ENCODE assay signal across 18 cellular contexts in genomic region chr7:150999497-151000225, GRCh38. TPM values are rescaled to one million over a fixed set of nuclear protein-coding genes. Genes with fewer than 3 reads are reported as not detected.
DNase-seq lines count a peak whose midpoint lies in the region; ATAC-seq and TF ChIP-seq lines count a peak whose summit lies in the region.
"Had no signal": no experiment of that assay in that cellular context is flagged by ENCODE, and none has a peak within 500 bp of the region (broad histone marks: within the 10 kb centered on the region; RNA-seq: fewer than 3 reads in every experiment).

No MANE protein-coding gene starts in this region.

- H3K9me2 ChIP-seq in SK-N-SH = no peaks in the 10 kb centered on the region

- DNase-seq in SK-N-SH = peak; percentile 19
- peak in 1 of 2 donors; percentile 34 for DNase-seq in central memory CD8-positive, alpha-beta T cell (ENCODE audit: low spot score in 2 of 2)
- no peak for DNase-seq in naive thymus-derived CD4-positive, alpha-beta T cell
- no peak for DNase-seq in nephron progenitor cell
- DNase-seq in WTC11 (ENCODE audit: low spot score) = no peak
- DNase-seq: Caco-2, DND-41, GDM1, H9 had no signal

- no peaks in the 10 kb centered on the region for H4K20me1 ChIP-seq in SK-N-SH (ENCODE audit: insufficient read depth)

- H3K79me2 ChIP-seq in SK-N-SH (ENCODE audit: insufficient read depth) = no peaks in the 10 kb centered on the region

- H3K27me3 Mint-ChIP-seq in central memory CD8-positive, alpha-beta T cell = peaks cover 9% of the 10 kb centered on the region
- H3K27me3 Mint-ChIP-seq in naive thymus-derived CD4-positive, alpha-beta T cell = no peaks in the 10 kb centered on the region
- H3K27me3 Mint-ChIP-seq in nephron progenitor cell (ENCODE audit: low read depth, poor library complexity) (no peaks in the 10 kb centered on the region), WTC11 (ENCODE audit: low read depth) (peaks cover 2% of the 10 kb centered on the region; the same call in 1 of the 2 replicates)

- no peak overlapping the region for H3K9ac ChIP-seq in SK-N-SH

- peaks cover 7% of the 10 kb centered on the region for H3K36me3 Mint-ChIP-seq in central memory CD8-positive, alpha-beta T cell (ENCODE audit: insufficient read depth)
- peaks cover 0 to 21% (median 7%) of the 10 kb centered on the region in 5 donors for H3K36me3 Mint-ChIP-seq in naive thymus-derived CD4-positive, alpha-beta T cell
- H3K36me3 Mint-ChIP-seq in nephron progenitor cell (ENCODE audit: low read depth) (no peaks in the 10 kb centered on the region), WTC11 (no peaks in the 10 kb centered on the region)
- H3K36me3 Mint-ChIP-seq: CD14-positive monocyte; CD8-positive, alpha-beta memory T cell had no signal

- no peaks in the 10 kb centered on the region for H3K9me3 Mint-ChIP-seq in central memory CD8-positive, alpha-beta T cell
- peaks cover 0 to 2% (median 0%) of the 10 kb centered on the region in 11 donors for H3K9me3 Mint-ChIP-seq in naive thymus-derived CD4-positive, alpha-beta T cell
- no peaks in the 10 kb centered on the region for H3K9me3 Mint-ChIP-seq in nephron progenitor cell
- no peaks in the 10 kb centered on the region for H3K9me3 Mint-ChIP-seq in WTC11
- H3K9me3 Mint-ChIP-seq: GM23338, H9 had no signal

- POLR2A ChIA-PET in SK-N-SH (lab: Yijun Ruan, JAX) = no interaction called here
- POLR2A ChIA-PET in naive thymus-derived CD4-positive, alpha-beta T cell (lab: Charles Lee) = interaction anchor here (1.0 to 1.7 kb wide), 2 partner anchors 11 to 13 kb away, joined by 3 to 5 read pairs; no protein-coding TSS in a partner anchor
- POLR2A ChIA-PET in WTC11 (lab: Charles Lee) = no interaction called here

- H3K4me1 ChIP-seq in SK-N-SH (ENCODE audit: control insufficient read depth in 1 of 2, insufficient read depth in 2 of 2, low read depth in 1 of 2, low read length in 1 of 2) = peaks cover 0 to 5% of the 10 kb centered on the region in 2 experiments; a peak in 1 of 4 replicates
- peaks cover 8 to 48% of the 10 kb centered on the region in 2 donors for H3K4me1 ChIP-seq in naive thymus-derived CD4-positive, alpha-beta T cell (ENCODE audit: control insufficient read depth in 2 of 2, insufficient read depth in 2 of 2, low read length in 2 of 2)
- H3K4me1 ChIP-seq: Caco-2 had no signal

- no peak for TF ChIP-seq CTCF in SK-N-SH (IDR thresholded peaks at IDR 0.05)
- no peak for TF ChIP-seq CTCF in nephron progenitor cell (IDR thresholded peaks at IDR 0.05)
- no peak for TF ChIP-seq CTCF in WTC11 (IDR thresholded peaks at IDR 0.05)

- TF ChIP-seq EP300 in SK-N-SH (IDR thresholded peaks at IDR 0.05; ENCODE audit: borderline replicate concordance in 1 of 2, low read depth in 1 of 2, low read length in 1 of 2) = no peak

- CTCF ChIA-PET in SK-N-SH (lab: Yijun Ruan, JAX) = interaction anchor here (1.0 to 2.8 kb wide), 4 partner anchors 9 to 101 kb away, joined by 3 to 12 read pairs (median 9); no protein-coding TSS in a partner anchor
- CTCF ChIA-PET in naive thymus-derived CD4-positive, alpha-beta T cell (lab: Charles Lee) = no interaction called here
- CTCF ChIA-PET in WTC11 (lab: Charles Lee) = interaction anchor here (0.5 to 5.5 kb wide), 3 partner anchors 10 to 162 kb away, joined by 3 to 61 read pairs (median 6); no protein-coding TSS in a partner anchor

- H3K27ac ChIP-seq in SK-N-SH (ENCODE audit: low read depth in 2 of 2, low read length in 1 of 2) = no peak overlapping the region
- peak overlapping the region; percentile 29 for H3K27ac ChIP-seq in naive thymus-derived CD4-positive, alpha-beta T cell (ENCODE audit: low read depth, low read length)
- H3K27ac ChIP-seq: 22Rv1 had no signal

- no peak overlapping the region for H3K4me3 ChIP-seq in SK-N-SH (ENCODE audit: low read depth in 2 of 2, low read length in 1 of 2)
- H3K4me3 ChIP-seq in naive thymus-derived CD4-positive, alpha-beta T cell (ENCODE audit: low read length) = no peak overlapping the region
- H3K4me3 ChIP-seq: GM23338 had no signal

- no peak for TF ChIP-seq RAD21 in SK-N-SH (IDR thresholded peaks at IDR 0.05; ENCODE audit: low read length)

- ATAC-seq in SK-N-SH treated with all-trans-retinoic acid at 6 μM for 48 hours = no peak
- peak; percentile 54 for ATAC-seq in central memory CD8-positive, alpha-beta T cell (replicated peaks; ENCODE audit: extremely low read depth, poor library complexity, severe bottlenecking)
- peak; percentile 46 for ATAC-seq in naive thymus-derived CD4-positive, alpha-beta T cell
- ATAC-seq in GM21529 (IDR thresholded peaks at IDR 0.05; ENCODE audit: unreplicated experiment) = no peak
- no peak for ATAC-seq in GM21515 (IDR thresholded peaks at IDR 0.05; ENCODE audit: unreplicated experiment)
- ATAC-seq in WTC11 = no peak
- ATAC-seq: GM23338, HepG2 had no signal

- no peaks in the 10 kb centered on the region for H3K36me3 ChIP-seq in SK-N-SH (replicated peaks in 1 of 2; ENCODE audit: control insufficient read depth in 1 of 2, insufficient read depth in 2 of 2, low read length in 1 of 2)
- peaks cover 0 to 20% (median 0%) of the 10 kb centered on the region in 3 experiments for H3K36me3 ChIP-seq in naive thymus-derived CD4-positive, alpha-beta T cell (ENCODE audit: control insufficient read depth in 2 of 3, insufficient read depth in 3 of 3, low read length in 3 of 3)

- 70% methylated on average over 5 of the region's 5 CpGs for WGBS in SK-N-SH (ENCODE audit: low lambda C conversion rate)

- H3K27me3 ChIP-seq in SK-N-SH (ENCODE audit: insufficient read depth) = no peaks in the 10 kb centered on the region
- H3K27me3 ChIP-seq in naive thymus-derived CD4-positive, alpha-beta T cell (ENCODE audit: control insufficient read depth in 2 of 2, insufficient read depth in 2 of 2, low read length in 2 of 2) = no peaks in the 10 kb centered on the region

- H3F3A ChIP-seq in SK-N-SH (replicated peaks; ENCODE audit: insufficient read depth) = no peaks in the 10 kb centered on the region

- peak overlapping the region; percentile 68 for H3K27ac Mint-ChIP-seq in central memory CD8-positive, alpha-beta T cell (ENCODE audit: low read depth)
- peak overlapping the region in 1 of 9 donors; percentile 33 for H3K27ac Mint-ChIP-seq in naive thymus-derived CD4-positive, alpha-beta T cell
- H3K27ac Mint-ChIP-seq in nephron progenitor cell (no peak overlapping the region), WTC11 (no peak overlapping the region)
- H3K27ac Mint-ChIP-seq: CD14-positive monocyte, GM23338 had no signal

- H2AFZ ChIP-seq in SK-N-SH (ENCODE audit: low read depth) = no peak overlapping the region
- H2AFZ ChIP-seq: GM23338 had no signal

- no peak overlapping the region for H3K4me2 ChIP-seq in SK-N-SH
- H3K4me2 ChIP-seq: GM23338 had no signal

- no peak overlapping the region for H3K4me3 Mint-ChIP-seq in central memory CD8-positive, alpha-beta T cell
- H3K4me3 Mint-ChIP-seq in naive thymus-derived CD4-positive, alpha-beta T cell = peak overlapping the region in 1 of 10 donors; percentile 39
- no peak overlapping the region for H3K4me3 Mint-ChIP-seq in nephron progenitor cell
- H3K4me3 Mint-ChIP-seq in WTC11 = no peak overlapping the region
- H3K4me3 Mint-ChIP-seq: CD14-positive monocyte; CD8-positive, alpha-beta memory T cell; GM23338; H9 had no signal

- intact Hi-C loops in naive thymus-derived CD4-positive, alpha-beta T cell (cut with micrococcal nuclease) = no loop called here

- H3K9me3 ChIP-seq in SK-N-SH = no peaks in the 10 kb centered on the region
- no peaks in the 10 kb centered on the region for H3K9me3 ChIP-seq in naive thymus-derived CD4-positive, alpha-beta T cell (ENCODE audit: control insufficient read depth in 2 of 3, low read length in 3 of 3)
- H3K9me3 ChIP-seq: Caco-2 had no signal

- peaks cover 23% of the 10 kb centered on the region for H3K4me1 Mint-ChIP-seq in central memory CD8-positive, alpha-beta T cell
- peaks cover 14 to 48% (median 36%) of the 10 kb centered on the region in 7 donors for H3K4me1 Mint-ChIP-seq in naive thymus-derived CD4-positive, alpha-beta T cell
- peaks cover 28% of the 10 kb centered on the region for H3K4me1 Mint-ChIP-seq in nephron progenitor cell
- 0 out of 2 replicates have a peak, but pooled peaks cover 2% of the 10 kb centered on the region for H3K4me1 Mint-ChIP-seq in WTC11

TF ChIP-seq in SK-N-SH treated with all-trans-retinoic acid at 6 μM for 48 hours, 23 proteins besides CTCF, POLR2A, EP300 and RAD21 (continues in another document):
- no peak for TF ChIP-seq ZNF8 (CRISPR knock-in tag; IDR thresholded peaks at IDR 0.05)

RNA-seq across cellular contexts. Expression of gene NOS3, which starts 8.8 kb away (rescaled TPM):
- 0.15 and 0.41 TPM in 2 replicates for polyA plus RNA-seq in SK-N-SH (2012; rRNA removed)
- polyA plus RNA-seq in SK-N-SH (2012; cell fraction: cytosol; rRNA removed) = 0.01 and 0.24 TPM in 2 replicates
- 0.09 and 0.13 TPM in 2 replicates for polyA plus RNA-seq in SK-N-SH (2012; cell fraction: nucleus; rRNA removed)
- 10 to 100 TPM in 1 of 5 experiments, 1 to 10 TPM in 4; 2.8 to 19.1 (median 7.9) TPM for total RNA-seq in naive thymus-derived CD4-positive, alpha-beta T cell
- 10 to 100 TPM in 1 of 2 donors, 1 to 10 TPM in 1; 4.6 to 12.7 TPM for polyA plus RNA-seq in naive thymus-derived CD4-positive, alpha-beta T cell
- 5.7 to 7.0 TPM (median 6.6 TPM) in 3 replicates for total RNA-seq in WTC11 (2021)

RNA-seq across cellular contexts. Expression of gene KCNH2, which starts 21.5 kb away (rescaled TPM):
- 2.2 and 6.4 TPM in 2 replicates for polyA plus RNA-seq in SK-N-SH (2012; rRNA removed)
- 2.8 and 8.3 TPM in 2 replicates for polyA plus RNA-seq in SK-N-SH (2012; cell fraction: cytosol; rRNA removed)
- 4.1 and 6.1 TPM in 2 replicates for polyA plus RNA-seq in SK-N-SH (2012; cell fraction: nucleus; rRNA removed)
- total RNA-seq in naive thymus-derived CD4-positive, alpha-beta T cell = 1 to 10 TPM in 4 of 5 experiments, under 1 TPM in 1; 0.56 to 4.9 (median 3.2) TPM
- 1 to 10 TPM; 3.0 to 5.2 TPM for polyA plus RNA-seq in naive thymus-derived CD4-positive, alpha-beta T cell
- total RNA-seq in WTC11 (2021) = 13.9 to 16.2 TPM (median 14.6 TPM) in 3 replicates
- polyA plus RNA-seq: CD14-positive monocyte had no signal

RNA-seq across cellular contexts. Expression of gene ATG9B, which starts 24.6 kb away (rescaled TPM):
- polyA plus RNA-seq in SK-N-SH (2012; rRNA removed) = 0.52 and 0.67 TPM in 2 replicates
- 0.27 and 0.37 TPM in 2 replicates for polyA plus RNA-seq in SK-N-SH (2012; cell fraction: cytosol; rRNA removed)
- 3.1 and 3.4 TPM in 2 replicates for polyA plus RNA-seq in SK-N-SH (2012; cell fraction: nucleus; rRNA removed)
- 10 to 100 TPM; 11.3 to 46.6 (median 20.9) TPM for total RNA-seq in naive thymus-derived CD4-positive, alpha-beta T cell
- 10 to 100 TPM; 27.0 to 49.4 TPM for polyA plus RNA-seq in naive thymus-derived CD4-positive, alpha-beta T cell
- total RNA-seq in WTC11 (2021) = 2.4 to 3.8 TPM (median 2.4 TPM) in 3 replicates
- total RNA-seq: HepG2, HT1080 had no signal

RNA-seq across cellular contexts. Expression of gene ABCB8, which starts 28.6 kb away (rescaled TPM):
- polyA plus RNA-seq in SK-N-SH (2012; rRNA removed) = 36.0 and 38.3 TPM in 2 replicates
- 7.9 and 16.1 TPM in 2 replicates for polyA plus RNA-seq in SK-N-SH (2012; cell fraction: cytosol; rRNA removed)
- 145 and 146 TPM in 2 replicates for polyA plus RNA-seq in SK-N-SH (2012; cell fraction: nucleus; rRNA removed)
- total RNA-seq in naive thymus-derived CD4-positive, alpha-beta T cell = 10 to 100 TPM; 59.7 to 88.0 (median 76.6) TPM
- 10 to 100 TPM; 13.8 to 18.6 TPM for polyA plus RNA-seq in naive thymus-derived CD4-positive, alpha-beta T cell
- 27.9 to 35.9 TPM (median 28.4 TPM) in 3 replicates for total RNA-seq in WTC11 (2021)

RNA-seq across cellular contexts. Expression of gene ASIC3, which starts 48.7 kb away (rescaled TPM):
- polyA plus RNA-seq in SK-N-SH (2012; rRNA removed) = 4.0 and 4.5 TPM in 2 replicates
- polyA plus RNA-seq in SK-N-SH (2012; cell fraction: cytosol; rRNA removed) = 0.72 and 0.77 TPM in 2 replicates
- 39.2 and 57.2 TPM in 2 replicates for polyA plus RNA-seq in SK-N-SH (2012; cell fraction: nucleus; rRNA removed)
- total RNA-seq in naive thymus-derived CD4-positive, alpha-beta T cell = 10 to 100 TPM in 4 of 5 experiments, 1 to 10 TPM in 1; 6.7 to 17.7 (median 13.7) TPM
- not detected for polyA plus RNA-seq in naive thymus-derived CD4-positive, alpha-beta T cell
- 3.4 to 5.5 TPM (median 5.2 TPM) in 3 replicates for total RNA-seq in WTC11 (2021)
- total RNA-seq: HepG2 had no signal
- polyA plus RNA-seq: CD14-positive monocyte; CD8-positive, alpha-beta memory T cell had no signal

Comparison
In these comparisons a context has a peak if more than half of its experiments do, and no peak if none do; other contexts are left out.
1. ATAC-seq: peak in central memory CD8-positive, alpha-beta T cell (single experiment) and naive thymus-derived CD4-positive, alpha-beta T cell (single experiment); none in SK-N-SH treated with all-trans-retinoic acid at 6 μM for 48 hours (single experiment), GM21529 (single experiment), GM21515 (single experiment) and WTC11 (single experiment).